ENCODE assay signal across 1 cellular context in the genomic region with DNA sequence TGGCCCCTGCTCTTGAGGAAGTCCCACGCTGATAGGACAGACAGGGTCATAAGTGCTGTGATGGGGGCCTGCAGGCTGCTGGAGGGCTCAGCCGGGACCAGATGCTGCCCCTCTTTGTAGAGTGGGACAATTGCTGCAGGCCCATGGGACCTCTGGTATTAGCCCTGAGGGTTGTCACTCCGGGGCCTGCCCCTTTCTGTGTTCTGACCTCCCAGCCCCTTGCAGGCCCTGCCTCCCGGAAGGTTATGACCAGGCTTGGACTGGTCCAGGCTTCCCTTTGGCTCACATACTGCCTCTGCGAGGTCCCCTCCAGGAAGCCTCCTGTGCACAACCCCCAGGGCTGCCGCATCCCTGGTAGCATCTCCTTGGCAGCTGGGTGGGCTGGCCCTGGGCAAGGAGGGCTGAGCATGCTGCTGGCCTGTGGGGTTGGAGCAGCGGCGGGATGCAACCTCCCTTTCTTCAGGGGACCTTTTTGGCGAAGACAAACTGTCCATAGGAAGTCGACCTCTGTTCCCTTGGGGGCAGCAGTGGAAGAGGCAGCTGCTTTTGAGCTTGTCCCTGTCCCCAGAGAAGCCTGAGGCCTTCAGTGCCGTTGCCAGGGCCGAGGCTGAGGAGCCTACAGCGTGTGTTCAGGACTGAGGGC.
TF ChIP-seq lines count a peak whose summit lies in the region.

No MANE protein-coding gene starts in this region.

TF ChIP-seq in K562, 482 proteins besides CTCF, POLR2A, EP300 and RAD21 (continued from another document):
- no peak for TF ChIP-seq PBX2 (CRISPR knock-in tag; IDR thresholded peaks at IDR 0.05; ENCODE audit: low read depth)
- no peak for TF ChIP-seq PBX2 (tag; conservative IDR thresholded peaks at IDR 0.05; ENCODE audit: low read depth)
- peak; percentile 4; the same call in 1 of the 2 replicates for TF ChIP-seq RBFOX2 (IDR thresholded peaks at IDR 0.05; ENCODE audit: low read depth, low read length)
- no peak for TF ChIP-seq MEF2A (IDR thresholded peaks at IDR 0.05; ENCODE audit: control insufficient read depth, low read depth, low read length)
